1 cellular context compared by ENCODE assay signal in genomic region chr3:172710709-172711456, GRCh38.
TF ChIP-seq lines count a peak whose summit lies in the region.

NCEH1 (minus strand) TSS chr3:172711067; CDS start chr3:172710984, 83 bp downstream.

TF ChIP-seq in K562, 482 proteins besides CTCF, POLR2A, EP300 and RAD21 (continued from another document and continues in another):
- TF ChIP-seq HBP1 (CRISPR knock-in tag; IDR thresholded peaks at IDR 0.05) (no peak), THRB (CRISPR knock-in tag; conservative IDR thresholded peaks at IDR 0.05) (no peak), ZNF655 (CRISPR knock-in tag; IDR thresholded peaks at IDR 0.05) (no peak), CHD4 (IDR thresholded peaks at IDR 0.05; ENCODE audit: insufficient read depth, insufficient replicate concordance, low read depth, low read length, poor library complexity, severe bottlenecking) (no peak), KHSRP (IDR thresholded peaks at IDR 0.05) (no peak), CBX3 (IDR thresholded peaks at IDR 0.05; ENCODE audit: borderline replicate concordance in 1 of 2, low read length in 2 of 2) (peak in 1 of 2 experiments; percentile 60; a peak in 1 of 3 replicates), FOXP4 (CRISPR knock-in tag; IDR thresholded peaks at IDR 0.05; ENCODE audit: borderline replicate concordance) (peak; percentile 62; the same call in 1 of the 2 replicates), SMAD3 (CRISPR knock-in tag; conservative IDR thresholded peaks at IDR 0.05) (no peak), MNT (conservative IDR thresholded peaks at IDR 0.05) (peak; percentile 21 to 69; a peak in 2 of 4 replicates), CCNT2 (IDR thresholded peaks at IDR 0.05; ENCODE audit: borderline replicate concordance, extremely low read depth, insufficient read length, low read depth, low read length) (no peak), HIVEP1 (CRISPR knock-in tag; IDR thresholded peaks at IDR 0.05) (0 out of 2 replicates have a peak, but pooled peaks have one; percentile 24), MAX (CRISPR knock-in tag; IDR thresholded peaks at IDR 0.05) (peak; percentile 56; the same call in 1 of the 2 replicates), MTA1 (IDR thresholded peaks at IDR 0.05; ENCODE audit: borderline replicate concordance) (0 out of 2 replicates have a peak, but pooled peaks have one; percentile 14), GTF2E2 (tag; IDR thresholded peaks at IDR 0.05) (peak; percentile 63; the same call in 1 of the 2 replicates), MEF2A (IDR thresholded peaks at IDR 0.05; ENCODE audit: control insufficient read depth, low read depth, low read length) (no peak), CHD2 (IDR thresholded peaks at IDR 0.05; ENCODE audit: low read depth, low read length) (0 out of 2 replicates have a peak, but pooled peaks have one; percentile 20), NCOA6 (IDR thresholded peaks at IDR 0.05) (peak; percentile 35; the same call in 1 of the 2 replicates), RFX5 (IDR thresholded peaks at IDR 0.05; ENCODE audit: low read depth, low read length) (no peak), HEY1 (CRISPR knock-in tag; IDR thresholded peaks at IDR 0.05; ENCODE audit: borderline replicate concordance) (no peak), CREM (IDR thresholded peaks at IDR 0.05; ENCODE audit: low read depth) (peak; percentile 74), TSHZ1 (CRISPR knock-in tag; IDR thresholded peaks at IDR 0.05) (no peak), ARID3B (CRISPR knock-in tag; IDR thresholded peaks at IDR 0.05; ENCODE audit: borderline replicate concordance) (no peak), EP400 (IDR thresholded peaks at IDR 0.05) (peak; percentile 57; the same call in 1 of the 2 replicates), PHB (CRISPR knock-in tag; IDR thresholded peaks at IDR 0.05) (no peak), MCM7 (IDR thresholded peaks at IDR 0.05) (no peak), PCBP1 (IDR thresholded peaks at IDR 0.05; ENCODE audit: low read depth, low read length, poor library complexity, severe bottlenecking) (no peak), HNRNPUL1 (IDR thresholded peaks at IDR 0.05; ENCODE audit: low read length) (no peak), BACH1 (tag; IDR thresholded peaks at IDR 0.05) (no peak), NR2C2 (CRISPR knock-in tag; IDR thresholded peaks at IDR 0.05) (0 out of 2 replicates have a peak, but pooled peaks have one; percentile 25), NR2C2 (tag; IDR thresholded peaks at IDR 0.05) (no peak), RBFOX2 (IDR thresholded peaks at IDR 0.05; ENCODE audit: low read depth, low read length) (peak; percentile 86), SAFB2 (IDR thresholded peaks at IDR 0.05; ENCODE audit: borderline replicate concordance, low read depth, low read length, severe bottlenecking) (no peak), L3MBTL2 (IDR thresholded peaks at IDR 0.05) (0 out of 2 replicates have a peak, but pooled peaks have one; percentile 44), USF1 (CRISPR knock-in tag; IDR thresholded peaks at IDR 0.05) (no peak), HNRNPLL (IDR thresholded peaks at IDR 0.05; ENCODE audit: low read depth, low read length, poor library complexity, severe bottlenecking) (peak; percentile 67), PATZ1 (CRISPR knock-in tag; IDR thresholded peaks at IDR 0.05; ENCODE audit: borderline replicate concordance) (no peak), E2F4 (CRISPR knock-in tag; IDR thresholded peaks at IDR 0.05; ENCODE audit: low read depth) (no peak), DDX20 (tag; IDR thresholded peaks at IDR 0.05; ENCODE audit: low read depth) (no peak), GTF2B (IDR thresholded peaks at IDR 0.05; ENCODE audit: extremely low read depth, insufficient read length) (no peak), E2F5 (CRISPR knock-in tag; IDR thresholded peaks at IDR 0.05) (0 out of 2 replicates have a peak, but pooled peaks have one; percentile 55), C11orf30 (IDR thresholded peaks at IDR 0.05; ENCODE audit: low read depth) (0 out of 2 replicates have a peak, but pooled peaks have one; percentile 14)
